Comparison of ENCODE assay signal across 10 cellular contexts in the genomic region with DNA sequence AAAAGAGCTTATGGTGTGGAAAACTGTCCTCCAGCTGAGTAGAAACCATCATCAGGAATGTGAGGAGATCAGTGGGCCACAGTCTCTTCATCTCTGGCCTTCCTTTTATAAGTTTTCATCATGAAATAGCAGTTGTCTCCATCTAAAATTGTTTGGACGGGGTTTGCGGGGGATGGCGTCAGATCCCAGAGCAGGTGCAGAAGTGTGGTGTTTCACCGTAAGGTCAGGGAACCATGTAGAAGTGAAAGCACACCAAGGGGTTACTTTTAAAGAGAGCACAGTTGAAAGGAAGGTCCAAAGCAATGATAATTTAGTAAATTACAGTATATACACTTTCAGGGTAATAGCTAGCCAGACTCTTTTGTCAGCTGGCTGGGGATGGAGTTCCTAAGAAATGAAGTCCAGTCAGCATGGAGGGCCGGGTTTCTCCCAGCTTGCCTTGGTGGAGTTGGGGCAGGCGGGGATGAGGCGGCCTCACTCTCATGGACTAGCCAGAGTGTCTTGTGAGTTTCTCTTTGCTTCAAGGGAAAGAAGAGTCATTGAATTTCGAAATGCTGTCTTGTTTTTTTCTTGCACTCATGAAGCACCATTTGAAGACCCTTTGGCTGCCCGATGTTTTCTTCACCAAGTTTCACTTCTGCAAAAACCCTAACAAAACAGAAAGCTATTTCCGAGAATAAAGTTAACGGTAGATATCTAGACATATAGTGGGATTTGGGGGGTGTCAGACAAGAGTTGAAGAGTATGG.
DNase-seq lines count a peak whose midpoint lies in the region; ATAC-seq and TF ChIP-seq lines count a peak whose summit lies in the region.
"Had no signal": no experiment of that assay in that cellular context is flagged by ENCODE, and none has a peak within 500 bp of the region (broad histone marks: within the 10 kb centered on the region; RNA-seq: fewer than 3 reads in every experiment).

No MANE protein-coding gene starts in this region.

- H3K4me3 ChIP-seq in dorsolateral prefrontal cortex, result no peak overlapping the region

- no peaks in the 10 kb centered on the region for H3K9me3 Mint-ChIP-seq in CD14-positive monocyte

- TF ChIP-seq CTCF in CD14-positive monocyte (IDR thresholded peaks at IDR 0.05) (no peak), dorsolateral prefrontal cortex (IDR thresholded peaks at IDR 0.05 in 54 of 56, conservative IDR thresholded peaks at IDR 0.05 in 2 of 56; ENCODE audit: low read depth in 1 of 56, partially characterized antibody in 56 of 56) (no peak)

- peaks cover 91% of the 10 kb centered on the region for H3K4me1 Mint-ChIP-seq in CD14-positive monocyte

- intact Hi-C loops in CD14-positive monocyte (cut with micrococcal nuclease), result loop anchor here (5.0 to 10.0 kb wide), 4 partner anchors 62 to 95 kb away; no protein-coding TSS in a partner anchor
- intact Hi-C loops in dorsolateral prefrontal cortex (cut with DNase I), result no loop called here

- H3K27me3 Mint-ChIP-seq in CD14-positive monocyte (ENCODE audit: low read depth in 3 of 3), result peaks cover 0 to 2% (median 0%) of the 10 kb centered on the region in 3 donors

- DNase-seq in CD14-positive monocyte (ENCODE audit: low spot score), result peak; percentile 81
- no peak for DNase-seq in dorsolateral prefrontal cortex
- DNase-seq in NCI-H187 treated with DMSO at 0.1 percent for 48 hours (lab: John Stamatoyannopoulos, UW), result no peak
- no peak for DNase-seq in GM19238 (ENCODE audit: insufficient read length, low spot score)
- no peak for DNase-seq in NCI-H510A (lab: John Stamatoyannopoulos, UW)
- DNase-seq in cerebellar cortex (ENCODE audit: low spot score), result no peak
- DNase-seq: DMS 273 treated with DMSO at 0.1 percent for 48 hours, NCI-H510A treated with DMSO at 0.1 percent for 48 hours had no signal

- ATAC-seq in GM19328 (IDR thresholded peaks at IDR 0.05; ENCODE audit: unreplicated experiment), result peak; percentile 44
- peak; percentile 51 for ATAC-seq in HG03139 (IDR thresholded peaks at IDR 0.05; ENCODE audit: unreplicated experiment)

- peak overlapping the region in 30 of 59 donors; percentile 4 to 74 (median 36) for H3K27ac ChIP-seq in dorsolateral prefrontal cortex

- peaks cover 48 to 59% of the 10 kb centered on the region in 2 donors for H3K36me3 Mint-ChIP-seq in CD14-positive monocyte

- peak overlapping the region; percentile 98 to 100 (median 100) for H3K27ac Mint-ChIP-seq in CD14-positive monocyte

- H3K27me3 ChIP-seq in dorsolateral prefrontal cortex, result no peaks in the 10 kb centered on the region

- H3K4me3 Mint-ChIP-seq in CD14-positive monocyte, result peak overlapping the region; percentile 64 to 77

Comparison
In these comparisons a context has a peak if more than half of its experiments do, and no peak if none do; other contexts are left out.
1. intact Hi-C loops: an anchor here in CD14-positive monocyte (5.0 to 10.0 kb wide); none called in dorsolateral prefrontal cortex.